Comparison of ENCODE assay signal across 21 cellular contexts in the genomic region with DNA sequence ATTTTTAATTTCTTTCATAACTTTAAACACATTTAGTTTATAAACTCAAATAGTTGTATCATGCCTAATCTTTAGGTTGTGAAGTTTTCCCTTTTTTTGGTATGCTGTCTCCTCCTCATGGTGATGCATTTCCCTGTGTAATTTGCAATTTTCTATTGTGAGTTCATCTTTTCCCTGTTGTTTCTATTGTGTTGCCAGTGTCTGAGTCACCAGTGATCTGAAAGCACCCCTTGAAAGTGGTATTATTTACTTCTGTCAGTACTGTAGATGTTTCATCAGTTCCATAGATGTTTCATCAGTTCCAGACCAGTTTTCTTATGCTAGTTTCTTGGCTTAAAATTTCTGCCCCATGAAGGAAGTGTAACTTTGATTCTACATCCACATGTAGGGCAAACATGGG.
DNase-seq lines count a peak whose midpoint lies in the region; ATAC-seq and TF ChIP-seq lines count a peak whose summit lies in the region.
"Had no signal": no experiment of that assay in that cellular context is flagged by ENCODE, and none has a peak within 500 bp of the region (broad histone marks: within the 10 kb centered on the region; RNA-seq: fewer than 3 reads in every experiment).

No MANE protein-coding gene starts in this region.

- peaks cover 3% of the 10 kb centered on the region for H3K27me3 Mint-ChIP-seq in activated T-helper 17 cell treated with anti-CD3 and anti-CD28 coated beads, Interleukin-2, amount 50 U/mL, for 72 hours

- H3K4me3 ChIP-seq in HUES48 (ENCODE audit: low read depth, low read length), result no peak overlapping the region
- no peak overlapping the region for H3K4me3 ChIP-seq in fibroblast of pulmonary artery (replicated peaks; ENCODE audit: low read depth, low read length)
- H3K4me3 ChIP-seq in esophagus squamous epithelium, result no peak overlapping the region
- H3K4me3 ChIP-seq: HAP-1, lung had no signal

- no peaks in the 10 kb centered on the region for H3K9me3 Mint-ChIP-seq in activated T-helper 17 cell treated with anti-CD3 and anti-CD28 coated beads, Interleukin-2, amount 50 U/mL, for 72 hours

- H3K36me3 ChIP-seq in HUES48 (ENCODE audit: control insufficient read depth, insufficient read depth, low read length), result no peaks in the 10 kb centered on the region
- H3K36me3 ChIP-seq in esophagus squamous epithelium, result no peaks in the 10 kb centered on the region
- H3K36me3 ChIP-seq: HAP-1 had no signal

- H3K4me1 ChIP-seq in HUES48 (ENCODE audit: control insufficient read depth, insufficient read depth, low read length), result peaks cover 6% of the 10 kb centered on the region; the same call in 1 of the 2 replicates
- no peaks in the 10 kb centered on the region for H3K4me1 ChIP-seq in esophagus squamous epithelium
- H3K4me1 ChIP-seq: HAP-1 had no signal

- H3K27ac ChIP-seq in HUES48 (ENCODE audit: low read depth, low read length) (peak overlapping the region; percentile 46), esophagus squamous epithelium (no peak overlapping the region)

- H3K36me3 Mint-ChIP-seq in activated T-helper 17 cell treated with anti-CD3 and anti-CD28 coated beads, Interleukin-2, amount 50 U/mL, for 72 hours (ENCODE audit: low read depth), result no peaks in the 10 kb centered on the region

- TF ChIP-seq CTCF in fibroblast of pulmonary artery (IDR thresholded peaks at IDR 0.05; ENCODE audit: low read length, missing control alignments) (no peak), esophagus squamous epithelium (IDR thresholded peaks at IDR 0.05) (no peak)

- H3K4me1 Mint-ChIP-seq in activated T-helper 17 cell treated with anti-CD3 and anti-CD28 coated beads, Interleukin-2, amount 50 U/mL, for 72 hours, result no peaks in the 10 kb centered on the region
- H3K4me1 Mint-ChIP-seq: naive thymus-derived CD8-positive, alpha-beta T cell had no signal

- H3K4me3 Mint-ChIP-seq in activated T-helper 17 cell treated with anti-CD3 and anti-CD28 coated beads, Interleukin-2, amount 50 U/mL, for 72 hours, result no peak overlapping the region
- H3K4me3 Mint-ChIP-seq: dendritic cell treated with granulocyte-macrophage colony-stimulating factor and Interleukin-4, amounts not matched to agents 40 ng/mL and 50 ng/mL, for 4 days; naive thymus-derived CD8-positive, alpha-beta T cell had no signal

- no peaks in the 10 kb centered on the region for H3K9me3 ChIP-seq in HUES48 (ENCODE audit: control insufficient read depth, insufficient read depth, low read length)
- H3K9me3 ChIP-seq in esophagus squamous epithelium, result peaks cover 0 to 9% (median 0%) of the 10 kb centered on the region in 3 donors
- H3K9me3 ChIP-seq: HAP-1 had no signal

- no peak for TF ChIP-seq POLR2A in esophagus squamous epithelium (IDR thresholded peaks at IDR 0.05)

- DNase-seq in ELR (ENCODE audit: low read depth) (peak; percentile 45), fibroblast of pulmonary artery (ENCODE audit: low read depth) (peak; percentile 22), NCI-H524 (lab: John Stamatoyannopoulos, UW) (no peak), esophagus squamous epithelium (lab: John Stamatoyannopoulos, UW) (no peak), midbrain (lab: John Stamatoyannopoulos, UW) (no peak)
- DNase-seq: activated CD4-positive, CD25-positive, alpha-beta regulatory T cell treated with anti-CD3 and anti-CD28 coated beads, Interleukin-2, amount 50 U/mL, for 72 hours; AML-193; COR-L47; erythroblast; naive thymus-derived CD8-positive, alpha-beta T cell; NCI-H1436; NCI-H2171; NCI-H82; T1000 had no signal

- H3K27me3 ChIP-seq in HUES48 (ENCODE audit: control insufficient read depth, insufficient read depth, low read length) (no peaks in the 10 kb centered on the region), esophagus squamous epithelium (no peaks in the 10 kb centered on the region)

- H3K27ac Mint-ChIP-seq in activated T-helper 17 cell treated with anti-CD3 and anti-CD28 coated beads, Interleukin-2, amount 50 U/mL, for 72 hours, result no peak overlapping the region
- H3K27ac Mint-ChIP-seq: dendritic cell treated with granulocyte-macrophage colony-stimulating factor and Interleukin-4, amounts not matched to agents 40 ng/mL and 50 ng/mL, for 4 days; naive thymus-derived CD8-positive, alpha-beta T cell had no signal

- intact Hi-C loops in esophagus squamous epithelium (cut with DNase I), result no loop called here

- ATAC-seq in activated T-helper 17 cell treated with anti-CD3 and anti-CD28 coated beads, Interleukin-2, amount 50 U/mL, for 72 hours (replicated peaks), result peak; percentile 91
- ATAC-seq: naive thymus-derived CD8-positive, alpha-beta T cell; Panc1; SK-N-SH treated with all-trans-retinoic acid at 6 μM for 48 hours had no signal

- no peak overlapping the region for H3K9ac ChIP-seq in HUES48 (ENCODE audit: low read depth, low read length)

Comparison
In these comparisons a context has a peak if more than half of its experiments do, and no peak if none do; other contexts are left out.
1. DNase-seq: peak in ELR (single experiment) and fibroblast of pulmonary artery (single experiment); none in NCI-H524 (0 of 2), esophagus squamous epithelium (single experiment) and midbrain (single experiment).